ENCODE assay signal across 14 cellular contexts in the genomic region with DNA sequence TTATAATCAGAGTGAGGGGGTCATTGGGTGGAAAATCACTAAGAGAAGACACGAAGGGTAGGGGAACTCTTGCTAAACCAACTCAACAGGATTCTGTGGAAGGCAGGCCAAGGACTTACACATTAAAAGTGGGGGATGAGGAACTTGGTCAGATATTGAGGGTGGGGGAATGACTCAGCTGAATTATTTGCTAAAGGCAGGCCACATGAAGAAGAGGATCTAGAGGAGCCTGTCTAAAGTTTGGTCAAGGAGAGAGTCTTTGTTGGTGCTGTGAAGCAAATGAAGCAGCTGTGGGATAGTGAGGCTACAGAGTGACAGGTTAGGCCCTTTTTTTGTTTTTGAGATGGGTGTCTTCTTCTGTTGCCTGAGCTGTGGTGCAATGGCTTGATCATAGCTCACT.
DNase-seq lines count a peak whose midpoint lies in the region; ATAC-seq and TF ChIP-seq lines count a peak whose summit lies in the region.
"Had no signal": no experiment of that assay in that cellular context is flagged by ENCODE, and none has a peak within 500 bp of the region (broad histone marks: within the 10 kb centered on the region; RNA-seq: fewer than 3 reads in every experiment).

No MANE protein-coding gene starts in this region.

- H3K4me3 Mint-ChIP-seq in glutamatergic neuron (ENCODE audit: unreplicated experiment) = no peak overlapping the region
- H3K4me3 Mint-ChIP-seq: stimulated activated memory B cell treated with anti-CD40 and anti-IgM and Interleukin-4, amounts not matched to agents 10 μg/mL and 1 μg/mL and 100 μg/mL, for 72 hours; T-helper 1 cell treated with Interleukin-12 subunit alpha and Interleukin-12 subunit beta and Interleukin-4 antibody, amounts not matched to agents 30 μg/mL and 1 μg/mL, for 36 hours had no signal

- H3K4me1 Mint-ChIP-seq in glutamatergic neuron (ENCODE audit: low read depth, unreplicated experiment) = peaks cover 25% of the 10 kb centered on the region
- H3K4me1 Mint-ChIP-seq: stimulated activated memory B cell treated with anti-CD40 and anti-IgM and Interleukin-4, amounts not matched to agents 10 μg/mL and 1 μg/mL and 100 μg/mL, for 72 hours had no signal

- POLR2A ChIA-PET in A673 (lab: Charles Lee; ENCODE audit: low non-redundant PET) = no interaction called here
- POLR2A ChIA-PET in GM10248 (lab: Yijun Ruan, JAX) = no interaction called here

- ATAC-seq in HG02571 (IDR thresholded peaks at IDR 0.05; ENCODE audit: unreplicated experiment) = no peak
- ATAC-seq in HG03196 (IDR thresholded peaks at IDR 0.05; ENCODE audit: unreplicated experiment) = no peak
- ATAC-seq in GM21423 (IDR thresholded peaks at IDR 0.05; ENCODE audit: unreplicated experiment) = no peak
- ATAC-seq: stimulated activated memory B cell treated with anti-CD40 and anti-IgM and Interleukin-4, amounts not matched to agents 10 μg/mL and 1 μg/mL and 100 μg/mL, for 72 hours had no signal

- BruUV-seq in A673 (replicated peaks; lab: Mats Ljungman, UMichigan) = no TSS peak

- H3K36me3 Mint-ChIP-seq in glutamatergic neuron (ENCODE audit: unreplicated experiment) = no peaks in the 10 kb centered on the region
- H3K36me3 Mint-ChIP-seq: stimulated activated memory B cell treated with anti-CD40 and anti-IgM and Interleukin-4, amounts not matched to agents 10 μg/mL and 1 μg/mL and 100 μg/mL, for 72 hours had no signal

- no peak overlapping the region for H3K4me3 ChIP-seq in A673 (ENCODE audit: low read depth, low read length, poor library complexity, severe bottlenecking)

- CTCF ChIA-PET in A673 (lab: Charles Lee) (no interaction called here), GM10248 (lab: Yijun Ruan, JAX) (no interaction called here)

- intact Hi-C loops in A673 (cut with micrococcal nuclease; ENCODE audit: unreplicated experiment) = loop anchor here (5.0 kb wide), 1 partner anchor 66 kb away; no protein-coding TSS in a partner anchor

- H3K27ac Mint-ChIP-seq in glutamatergic neuron (ENCODE audit: unreplicated experiment) = peak overlapping the region; percentile 36
- H3K27ac Mint-ChIP-seq: stimulated activated memory B cell treated with anti-CD40 and anti-IgM and Interleukin-4, amounts not matched to agents 10 μg/mL and 1 μg/mL and 100 μg/mL, for 72 hours; T-helper 1 cell treated with Interleukin-12 subunit alpha and Interleukin-12 subunit beta and Interleukin-4 antibody, amounts not matched to agents 30 μg/mL and 1 μg/mL, for 36 hours had no signal

- DNase-seq in A673 (ENCODE audit: low spot score) (no peak), HT-29 (ENCODE audit: low spot score) (peak; percentile 49), SKM-1 treated with dmso at 0.1 percent for 144 hours (lab: John Stamatoyannopoulos, UW; ENCODE audit: unreplicated experiment) (peak; percentile 84), glutamatergic neuron (no peak), GM10248 (ENCODE audit: extremely low spot score) (no peak)
- DNase-seq: activated CD8-positive, alpha-beta memory T cell treated with anti-CD3 and anti-CD28 coated beads for 24 hours; activated naive CD4-positive, alpha-beta T cell treated with anti-CD3 and anti-CD28 coated beads, Interleukin-2, amount 50 U/mL, for 16 hours; Karpas-422; NCI-H2171 treated with DMSO at 0.1 percent for 48 hours had no signal

- H3K27me3 ChIP-seq in A673 (replicated peaks; ENCODE audit: insufficient read depth, low read depth, low read length, poor library complexity) = no peaks in the 10 kb centered on the region

- TF ChIP-seq CTCF in A673 (conservative IDR thresholded peaks at IDR 0.05; ENCODE audit: low read depth, low read length) (no peak), glutamatergic neuron (IDR thresholded peaks at IDR 0.05; ENCODE audit: partially characterized antibody, unreplicated experiment) (no peak), GM10248 (IDR thresholded peaks at IDR 0.05; ENCODE audit: control extremely low read depth, extremely low read depth, low read depth, missing control alignments) (no peak)

- peak overlapping the region; percentile 90 for H3K27ac ChIP-seq in A673 (ENCODE audit: low read depth, low read length, poor library complexity, severe bottlenecking)

- H3K9me3 ChIP-seq in A673 (ENCODE audit: low read depth, low read length, poor library complexity, severe bottlenecking) = no peaks in the 10 kb centered on the region

- H3K27me3 Mint-ChIP-seq in glutamatergic neuron (ENCODE audit: unreplicated experiment) = peaks cover 2% of the 10 kb centered on the region

- H3K36me3 ChIP-seq in A673 (ENCODE audit: insufficient read depth, low read length, poor library complexity, severe bottlenecking) = no peaks in the 10 kb centered on the region

- H3K9me3 Mint-ChIP-seq in glutamatergic neuron (ENCODE audit: unreplicated experiment) = peaks cover 6% of the 10 kb centered on the region
- H3K9me3 Mint-ChIP-seq: stimulated activated memory B cell treated with anti-CD40 and anti-IgM and Interleukin-4, amounts not matched to agents 10 μg/mL and 1 μg/mL and 100 μg/mL, for 72 hours; T-helper 1 cell treated with Interleukin-12 subunit alpha and Interleukin-12 subunit beta and Interleukin-4 antibody, amounts not matched to agents 30 μg/mL and 1 μg/mL, for 36 hours had no signal

- H3K4me1 ChIP-seq in A673 (ENCODE audit: insufficient read depth, low read length, poor library complexity, severe bottlenecking) = peaks cover 59% of the 10 kb centered on the region

Comparison
In these comparisons a context has a peak if more than half of its experiments do, and no peak if none do; other contexts are left out.
1. DNase-seq: peak in HT-29 (single experiment) and SKM-1 treated with dmso at 0.1 percent for 144 hours (single experiment); none in A673 (single experiment), glutamatergic neuron (single experiment) and GM10248 (single experiment).